Comparison of ENCODE assay signal across 8 cellular contexts in the genomic region with DNA sequence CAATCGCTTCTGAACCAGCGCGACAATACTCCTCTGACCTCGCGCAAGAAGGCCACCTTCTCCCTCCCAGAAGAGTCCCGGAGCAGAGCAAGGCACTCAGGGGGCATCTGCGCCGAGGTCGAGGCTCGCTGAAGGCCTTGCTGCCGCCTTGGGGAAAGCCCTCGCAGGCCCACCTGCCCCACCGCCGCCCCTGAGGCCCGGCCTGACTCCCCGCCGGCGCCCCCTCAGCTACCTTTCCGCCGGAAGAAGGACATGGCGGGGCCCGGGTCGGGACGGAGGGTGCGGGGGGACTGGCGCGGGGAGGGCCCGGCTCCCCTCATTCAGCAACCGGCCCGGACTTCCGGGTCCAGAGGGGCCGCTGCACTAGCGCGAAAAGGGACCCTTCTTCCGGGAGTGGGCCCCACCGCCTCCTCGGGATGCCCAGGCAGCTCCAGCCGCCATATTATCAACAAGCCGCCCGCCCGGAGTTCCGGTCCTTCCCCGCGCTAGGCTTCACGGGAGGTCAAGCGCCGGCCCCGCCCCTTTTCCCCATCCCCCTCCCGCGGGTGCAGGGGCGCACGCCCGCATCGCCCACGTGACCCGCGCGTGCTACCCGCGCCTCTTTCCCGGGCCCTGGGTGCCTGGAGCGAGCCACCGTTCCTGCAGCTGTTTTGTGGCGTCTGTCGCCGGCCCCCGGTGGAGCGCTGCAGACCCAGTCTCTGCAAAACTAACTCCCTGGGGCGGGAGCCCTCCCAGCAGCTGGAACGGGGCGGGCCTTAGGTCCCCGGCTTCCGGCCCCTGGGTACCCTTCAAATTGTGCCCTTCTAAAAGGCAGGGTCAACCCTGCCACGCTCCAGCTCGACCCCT. TPM values are rescaled to one million over a fixed set of nuclear protein-coding genes. Genes with fewer than 3 reads are reported as not detected.
DNase-seq lines count a peak whose midpoint lies in the region; ATAC-seq and TF ChIP-seq lines count a peak whose summit lies in the region.

A gene with protein sequence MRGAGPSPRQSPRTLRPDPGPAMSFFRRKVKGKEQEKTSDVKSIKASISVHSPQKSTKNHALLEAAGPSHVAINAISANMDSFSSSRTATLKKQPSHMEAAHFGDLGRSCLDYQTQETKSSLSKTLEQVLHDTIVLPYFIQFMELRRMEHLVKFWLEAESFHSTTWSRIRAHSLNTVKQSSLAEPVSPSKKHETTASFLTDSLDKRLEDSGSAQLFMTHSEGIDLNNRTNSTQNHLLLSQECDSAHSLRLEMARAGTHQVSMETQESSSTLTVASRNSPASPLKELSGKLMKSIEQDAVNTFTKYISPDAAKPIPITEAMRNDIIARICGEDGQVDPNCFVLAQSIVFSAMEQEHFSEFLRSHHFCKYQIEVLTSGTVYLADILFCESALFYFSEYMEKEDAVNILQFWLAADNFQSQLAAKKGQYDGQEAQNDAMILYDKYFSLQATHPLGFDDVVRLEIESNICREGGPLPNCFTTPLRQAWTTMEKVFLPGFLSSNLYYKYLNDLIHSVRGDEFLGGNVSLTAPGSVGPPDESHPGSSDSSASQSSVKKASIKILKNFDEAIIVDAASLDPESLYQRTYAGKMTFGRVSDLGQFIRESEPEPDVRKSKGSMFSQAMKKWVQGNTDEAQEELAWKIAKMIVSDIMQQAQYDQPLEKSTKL (minus strand): TSS at position 469 of the 846 bp plus-strand sequence. CDS start 149 bp downstream, at position 320.

- H3K9me3 Mint-ChIP-seq in WTC11 = peaks cover 7% of the 10 kb centered on the region

- DNase-seq in AG04449 (ENCODE audit: low read depth, low spot score) (peak; percentile 9), NCI-H2196 treated with DMSO at 0.1 percent for 48 hours (lab: John Stamatoyannopoulos, UW; ENCODE audit: unreplicated experiment) (peak; percentile 31), WTC11 (ENCODE audit: low spot score) (peak; percentile 94), cardiac fibroblast (ENCODE audit: low read depth in 2 of 2) (peak; percentile 84 to 89), iris pigment epithelial cell (ENCODE audit: low read depth) (peak; percentile 80)
- DNase-seq in stimulated activated CD4-positive, alpha-beta T cell treated with anti-CD3 and anti-CD28 coated beads, Interleukin-12 subunit alpha, Interleukin-12 subunit beta, amount 100 ng/mL, for 4 hours = peak; percentile 97

- H3K4me1 Mint-ChIP-seq in WTC11 = peaks cover 31% of the 10 kb centered on the region

- H3K4me3 Mint-ChIP-seq in WTC11 = peak within 1 kb of the TSS; percentile 92

- POLR2A ChIA-PET in AG04449 (lab: Yijun Ruan, JAX) (interaction anchor here (1.0 kb wide), 2 partner anchors 12 to 15 kb away, joined by 3 to 5 read pairs; no protein-coding TSS in a partner anchor), WTC11 (lab: Charles Lee) (interaction anchor here (0.8 to 1.2 kb wide), 2 partner anchors 31 to 600 kb away, joined by 3 read pairs; a partner anchor contains a TSS)

- CTCF ChIA-PET in AG04449 (lab: Yijun Ruan, JAX) = interaction anchor here (0.8 to 4.4 kb wide), 5 partner anchors 15 to 140 kb away, joined by 3 to 31 read pairs (median 6); no protein-coding TSS in a partner anchor
- CTCF ChIA-PET in WTC11 (lab: Charles Lee) = interaction anchor here (0.6 to 1.9 kb wide), 5 partner anchors 16 to 249 kb away, joined by 3 to 14 read pairs (median 6); a partner anchor contains a TSS

- peak within 1 kb of the TSS; percentile 92 for H3K4me3 ChIP-seq in AG04449 (ENCODE audit: low read depth, low read length)
- peak within 1 kb of the TSS; percentile 55 to 94 for H3K4me3 ChIP-seq in cardiac fibroblast (replicated peaks in 1 of 2; ENCODE audit: low read depth in 2 of 2, low read length in 2 of 2)

- H3K27ac Mint-ChIP-seq in WTC11 = peak within 1 kb of the TSS; percentile 97

- H3K36me3 Mint-ChIP-seq in WTC11 = peaks cover 31% of the 10 kb centered on the region

- TF ChIP-seq CTCF in AG04449 (IDR thresholded peaks at IDR 0.05; ENCODE audit: insufficient read depth, low read length, missing control alignments) (no peak), WTC11 (IDR thresholded peaks at IDR 0.05) (no peak), cardiac fibroblast (IDR thresholded peaks at IDR 0.05; ENCODE audit: low read depth, low read length) (no peak)

- ATAC-seq in GM18868 (IDR thresholded peaks at IDR 0.05; ENCODE audit: unreplicated experiment) (peak; percentile 76), HG03103 (IDR thresholded peaks at IDR 0.05; ENCODE audit: low read depth, unreplicated experiment) (peak; percentile 65), WTC11 (peak; percentile 70)

- H3K27me3 Mint-ChIP-seq in WTC11 (ENCODE audit: low read depth) = peaks cover 3% of the 10 kb centered on the region; the same call in 1 of the 2 replicates

TF ChIP-seq in WTC11, 78 proteins besides CTCF, POLR2A, EP300 and RAD21 (continues in another document):
- TF ChIP-seq OVOL2 (CRISPR knock-in tag; IDR thresholded peaks at IDR 0.05; ENCODE audit: borderline replicate concordance) = no peak
- TF ChIP-seq, protein P1, sequence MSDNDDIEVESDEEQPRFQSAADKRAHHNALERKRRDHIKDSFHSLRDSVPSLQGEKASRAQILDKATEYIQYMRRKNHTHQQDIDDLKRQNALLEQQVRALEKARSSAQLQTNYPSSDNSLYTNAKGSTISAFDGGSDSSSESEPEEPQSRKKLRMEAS (CRISPR knock-in tag; IDR thresholded peaks at IDR 0.05) = peak; percentile 97
- peak; percentile 21; the same call in 1 of the 2 replicates for TF ChIP-seq ATF1 (CRISPR knock-in tag; IDR thresholded peaks at IDR 0.05)
- TF ChIP-seq, protein P2, sequence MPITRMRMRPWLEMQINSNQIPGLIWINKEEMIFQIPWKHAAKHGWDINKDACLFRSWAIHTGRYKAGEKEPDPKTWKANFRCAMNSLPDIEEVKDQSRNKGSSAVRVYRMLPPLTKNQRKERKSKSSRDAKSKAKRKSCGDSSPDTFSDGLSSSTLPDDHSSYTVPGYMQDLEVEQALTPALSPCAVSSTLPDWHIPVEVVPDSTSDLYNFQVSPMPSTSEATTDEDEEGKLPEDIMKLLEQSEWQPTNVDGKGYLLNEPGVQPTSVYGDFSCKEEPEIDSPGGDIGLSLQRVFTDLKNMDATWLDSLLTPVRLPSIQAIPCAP (CRISPR knock-in tag; IDR thresholded peaks at IDR 0.05) = no peak
- TF ChIP-seq, protein P3, sequence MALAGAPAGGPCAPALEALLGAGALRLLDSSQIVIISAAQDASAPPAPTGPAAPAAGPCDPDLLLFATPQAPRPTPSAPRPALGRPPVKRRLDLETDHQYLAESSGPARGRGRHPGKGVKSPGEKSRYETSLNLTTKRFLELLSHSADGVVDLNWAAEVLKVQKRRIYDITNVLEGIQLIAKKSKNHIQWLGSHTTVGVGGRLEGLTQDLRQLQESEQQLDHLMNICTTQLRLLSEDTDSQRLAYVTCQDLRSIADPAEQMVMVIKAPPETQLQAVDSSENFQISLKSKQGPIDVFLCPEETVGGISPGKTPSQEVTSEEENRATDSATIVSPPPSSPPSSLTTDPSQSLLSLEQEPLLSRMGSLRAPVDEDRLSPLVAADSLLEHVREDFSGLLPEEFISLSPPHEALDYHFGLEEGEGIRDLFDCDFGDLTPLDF (CRISPR knock-in tag; IDR thresholded peaks at IDR 0.05) = peak; percentile 68; the same call in 1 of the 2 replicates
- no peak for TF ChIP-seq RORB (CRISPR knock-in tag; IDR thresholded peaks at IDR 0.05)
- TF ChIP-seq, protein P4, sequence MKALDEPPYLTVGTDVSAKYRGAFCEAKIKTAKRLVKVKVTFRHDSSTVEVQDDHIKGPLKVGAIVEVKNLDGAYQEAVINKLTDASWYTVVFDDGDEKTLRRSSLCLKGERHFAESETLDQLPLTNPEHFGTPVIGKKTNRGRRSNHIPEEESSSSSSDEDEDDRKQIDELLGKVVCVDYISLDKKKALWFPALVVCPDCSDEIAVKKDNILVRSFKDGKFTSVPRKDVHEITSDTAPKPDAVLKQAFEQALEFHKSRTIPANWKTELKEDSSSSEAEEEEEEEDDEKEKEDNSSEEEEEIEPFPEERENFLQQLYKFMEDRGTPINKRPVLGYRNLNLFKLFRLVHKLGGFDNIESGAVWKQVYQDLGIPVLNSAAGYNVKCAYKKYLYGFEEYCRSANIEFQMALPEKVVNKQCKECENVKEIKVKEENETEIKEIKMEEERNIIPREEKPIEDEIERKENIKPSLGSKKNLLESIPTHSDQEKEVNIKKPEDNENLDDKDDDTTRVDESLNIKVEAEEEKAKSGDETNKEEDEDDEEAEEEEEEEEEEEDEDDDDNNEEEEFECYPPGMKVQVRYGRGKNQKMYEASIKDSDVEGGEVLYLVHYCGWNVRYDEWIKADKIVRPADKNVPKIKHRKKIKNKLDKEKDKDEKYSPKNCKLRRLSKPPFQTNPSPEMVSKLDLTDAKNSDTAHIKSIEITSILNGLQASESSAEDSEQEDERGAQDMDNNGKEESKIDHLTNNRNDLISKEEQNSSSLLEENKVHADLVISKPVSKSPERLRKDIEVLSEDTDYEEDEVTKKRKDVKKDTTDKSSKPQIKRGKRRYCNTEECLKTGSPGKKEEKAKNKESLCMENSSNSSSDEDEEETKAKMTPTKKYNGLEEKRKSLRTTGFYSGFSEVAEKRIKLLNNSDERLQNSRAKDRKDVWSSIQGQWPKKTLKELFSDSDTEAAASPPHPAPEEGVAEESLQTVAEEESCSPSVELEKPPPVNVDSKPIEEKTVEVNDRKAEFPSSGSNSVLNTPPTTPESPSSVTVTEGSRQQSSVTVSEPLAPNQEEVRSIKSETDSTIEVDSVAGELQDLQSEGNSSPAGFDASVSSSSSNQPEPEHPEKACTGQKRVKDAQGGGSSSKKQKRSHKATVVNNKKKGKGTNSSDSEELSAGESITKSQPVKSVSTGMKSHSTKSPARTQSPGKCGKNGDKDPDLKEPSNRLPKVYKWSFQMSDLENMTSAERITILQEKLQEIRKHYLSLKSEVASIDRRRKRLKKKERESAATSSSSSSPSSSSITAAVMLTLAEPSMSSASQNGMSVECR (CRISPR knock-in tag; IDR thresholded peaks at IDR 0.05; ENCODE audit: borderline replicate concordance) = 0 out of 2 replicates have a peak, but pooled peaks have one; percentile 58
- no peak for TF ChIP-seq HMGA2 (CRISPR knock-in tag; IDR thresholded peaks at IDR 0.05)
- peak; percentile 88 for TF ChIP-seq SP1 (CRISPR knock-in tag; conservative IDR thresholded peaks at IDR 0.05)
- peak; percentile 85; the same call in 1 of the 2 replicates for TF ChIP-seq SMAD3 (CRISPR knock-in tag; IDR thresholded peaks at IDR 0.05; ENCODE audit: borderline replicate concordance)
- TF ChIP-seq PRRX2 (CRISPR knock-in tag; IDR thresholded peaks at IDR 0.05) = no peak
- no peak for TF ChIP-seq SOX15 (CRISPR knock-in tag; IDR thresholded peaks at IDR 0.05)
- TF ChIP-seq GRHL2 (CRISPR knock-in tag; IDR thresholded peaks at IDR 0.05; ENCODE audit: insufficient replicate concordance, severe bottlenecking) = no peak
- TF ChIP-seq ZNF317 (CRISPR knock-in tag; IDR thresholded peaks at IDR 0.05; ENCODE audit: borderline replicate concordance, low read depth) = peak; percentile 48; the same call in 1 of the 2 replicates

RNA-seq across cellular contexts. Expression of the gene that starts here (rescaled TPM):
- 29.9 to 33.6 TPM (median 33.2 TPM) in 3 replicates for total RNA-seq in WTC11 (2021)

Comparison
In these comparisons a context has a peak if more than half of its experiments do, and no peak if none do; other contexts are left out.
1. Peak in every context shown above with its lines: DNase-seq, ATAC-seq and H3K4me3 ChIP-seq.
2. DNase-seq: peak in every context shown above with its lines; median percentile 97 in stimulated activated CD4-positive, alpha-beta T cell treated with anti-CD3 and anti-CD28 coated beads, Interleukin-12 subunit alpha, Interleukin-12 subunit beta, amount 100 ng/mL, for 4 hours; 94 in WTC11; 86 in cardiac fibroblast; 80 in iris pigment epithelial cell; 31 in NCI-H2196 treated with DMSO at 0.1 percent for 48 hours; 9 in AG04449.